Comparison of ENCODE assay signal across 10 cellular contexts in genomic region chr19:51531349-51532315, GRCh38. TPM values are rescaled to one million over a fixed set of nuclear protein-coding genes. Genes with fewer than 3 reads are reported as not detected.
DNase-seq lines count a peak whose midpoint lies in the region; ATAC-seq and TF ChIP-seq lines count a peak whose summit lies in the region.
"Had no signal": no experiment of that assay in that cellular context is flagged by ENCODE, and none has a peak within 500 bp of the region (broad histone marks: within the 10 kb centered on the region; RNA-seq: fewer than 3 reads in every experiment).

SIGLEC6 (minus strand) TSS chr19:51531670; CDS start chr19:51531648, 22 bp downstream.

- ATAC-seq in gastrocnemius medialis (no peak), GM21717 (IDR thresholded peaks at IDR 0.05; ENCODE audit: unreplicated experiment) (no peak)

- in situ Hi-C loops in gastrocnemius medialis (cut with MboI; ENCODE audit: low sequenced_read_pairs in 4 of 4): no loop called here

- no peaks in the 10 kb centered on the region for H3K36me3 ChIP-seq in gastrocnemius medialis

- no peak within 1 kb of the TSS for H3K27ac ChIP-seq in dorsolateral prefrontal cortex
- no peak within 1 kb of the TSS for H3K27ac ChIP-seq in gastrocnemius medialis

- no peaks in the 10 kb centered on the region for H3K9me3 ChIP-seq in gastrocnemius medialis

- peak; percentile 29 for DNase-seq in activated CD4-positive, alpha-beta T cell treated with anti-CD3 and anti-CD28 coated beads for 48 hours
- DNase-seq in activated CD4-positive, alpha-beta T cell treated with anti-CD3 and anti-CD28 coated beads, Interleukin-2, amount 50 U/mL, for 1 hour: no peak
- DNase-seq in HUDEP-2 (lab: John Stamatoyannopoulos, UW; ENCODE audit: unreplicated experiment in 76 of 76) (peak in 67 of 76 experiments; percentile 9 to 85 (median 70)), dorsolateral prefrontal cortex (peak in 6 of 10 donors; percentile 33 to 66 (median 40)), gastrocnemius medialis (peak; percentile 28 to 40), NCI-H1694 (lab: John Stamatoyannopoulos, UW) (no peak), NCI-H345 (lab: John Stamatoyannopoulos, UW) (no peak)
- DNase-seq: kidney glomerular epithelial cell had no signal

- H3K4me1 ChIP-seq in gastrocnemius medialis: no peaks in the 10 kb centered on the region

- intact Hi-C loops in dorsolateral prefrontal cortex (cut with DNase I) (no loop called here), gastrocnemius medialis (cut with DNase I; ENCODE audit: low total_unique reads) (no loop called here)

- no peak for TF ChIP-seq CTCF in dorsolateral prefrontal cortex (IDR thresholded peaks at IDR 0.05 in 54 of 56, conservative IDR thresholded peaks at IDR 0.05 in 2 of 56; ENCODE audit: low read depth in 1 of 56, partially characterized antibody in 56 of 56)
- TF ChIP-seq CTCF in gastrocnemius medialis (IDR thresholded peaks at IDR 0.05 in 4 of 5, conservative IDR thresholded peaks at IDR 0.05 in 1 of 5): no peak

- TF ChIP-seq POLR2A in gastrocnemius medialis (IDR thresholded peaks at IDR 0.05): no peak

- H3K4me3 ChIP-seq in dorsolateral prefrontal cortex: no peak within 1 kb of the TSS
- no peak within 1 kb of the TSS for H3K4me3 ChIP-seq in gastrocnemius medialis

- H3K27me3 ChIP-seq in dorsolateral prefrontal cortex: peaks cover 0 to 66% (median 23%) of the 10 kb centered on the region in 45 donors
- H3K27me3 ChIP-seq in gastrocnemius medialis: no peaks in the 10 kb centered on the region

RNA-seq across cellular contexts. Expression of gene SIGLEC6, which starts in this region (rescaled TPM):
- total RNA-seq in dorsolateral prefrontal cortex: 1 to 10 TPM in 2 of 120 experiments, under 1 TPM in 25, not detected in 93; 0.25 to 1.5 (median 0.62) TPM
- total RNA-seq in gastrocnemius medialis: under 1 TPM in 2 of 4 donors, not detected in 2; 0.18 to 0.46 TPM
- total RNA-seq: LHCN-M2 had no signal

Comparison
In these comparisons a context has a peak if more than half of its experiments do, and no peak if none do; other contexts are left out.
1. DNase-seq: peak in activated CD4-positive, alpha-beta T cell treated with anti-CD3 and anti-CD28 coated beads for 48 hours (single experiment), HUDEP-2 (67 of 76) and dorsolateral prefrontal cortex (6 of 10); none in activated CD4-positive, alpha-beta T cell treated with anti-CD3 and anti-CD28 coated beads, Interleukin-2, amount 50 U/mL, for 1 hour (single experiment), NCI-H1694 (single experiment) and NCI-H345 (single experiment).
2. Peak in DNase-seq in gastrocnemius medialis; RNA of the gene not detected or under 1 TPM.